In the genomic region with DNA sequence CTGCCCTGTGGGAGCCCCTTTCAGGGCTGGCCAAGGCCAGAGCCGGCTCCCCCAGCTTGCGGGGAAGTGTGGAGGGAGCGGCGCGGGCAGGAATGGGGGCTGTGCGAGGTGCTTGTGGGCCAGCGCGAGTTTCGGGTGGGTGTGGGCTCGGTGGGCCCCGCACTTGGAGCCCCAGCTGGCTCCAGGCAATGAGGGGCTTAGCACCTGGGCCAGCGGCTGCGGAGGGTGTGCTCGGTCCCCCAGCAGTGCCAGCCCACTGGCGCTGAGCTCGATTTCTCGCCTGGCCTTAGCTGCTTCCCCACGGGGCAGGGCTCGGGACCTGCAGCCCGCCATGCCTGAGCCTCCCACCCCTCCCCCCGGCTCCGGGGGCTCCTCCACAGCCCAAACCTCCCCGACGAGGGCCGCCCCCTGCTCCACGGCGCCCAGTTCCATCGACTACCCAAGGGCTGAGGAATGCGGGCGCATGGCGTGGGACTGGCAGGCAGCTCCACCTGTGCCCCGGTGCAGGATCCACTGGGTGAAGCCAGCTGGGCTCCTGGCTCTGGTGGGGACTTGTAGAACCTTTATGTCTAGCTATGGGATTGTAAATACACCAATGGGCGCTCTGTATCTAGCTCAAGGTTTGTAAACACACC, we compare ENCODE assay signal across 21 cellular contexts.
"Had no signal": no experiment of that assay in that cellular context is flagged by ENCODE, and none has a peak within 500 bp of the region (broad histone marks: within the 10 kb centered on the region; RNA-seq: fewer than 3 reads in every experiment).

No MANE protein-coding gene starts in this region.

- H3K4me1 ChIP-seq: esophagus squamous epithelium, parathyroid adenoma, sigmoid colon had no signal

- H3K9ac ChIP-seq: parathyroid adenoma had no signal

- H3K9me3 Mint-ChIP-seq: type B pancreatic cell had no signal

- H3K27me3 Mint-ChIP-seq: effector memory CD8-positive, alpha-beta T cell; naive thymus-derived CD4-positive, alpha-beta T cell; progenitor cell of endocrine pancreas; stimulated activated naive B cell treated with anti-CD40 and anti-IgM and Interleukin-4, amounts not matched to agents 10 μg/mL and 1 μg/mL and 100 μg/mL, for 72 hours; stimulated activated naive CD8-positive, alpha-beta T cell treated with anti-CD3 and anti-CD28 coated beads, Interleukin-15, Interleukin-2, amounts not matched to agents 100 ng/mL and 50 ng/mL, for 24 hours; type B pancreatic cell had no signal

- H3K4me1 Mint-ChIP-seq: immature natural killer cell; naive thymus-derived CD4-positive, alpha-beta T cell; nephron; stimulated activated naive B cell treated with anti-CD40 and anti-IgM and Interleukin-4, amounts not matched to agents 10 μg/mL and 1 μg/mL and 100 μg/mL, for 72 hours had no signal

- H3K4me3 Mint-ChIP-seq: effector memory CD8-positive, alpha-beta T cell; immature natural killer cell; naive thymus-derived CD4-positive, alpha-beta T cell; nephron; stimulated activated naive B cell treated with anti-CD40 and anti-IgM and Interleukin-4, amounts not matched to agents 10 μg/mL and 1 μg/mL and 100 μg/mL, for 72 hours; stimulated activated naive CD8-positive, alpha-beta T cell treated with anti-CD3 and anti-CD28 coated beads, Interleukin-15, Interleukin-2, amounts not matched to agents 100 ng/mL and 50 ng/mL, for 24 hours; type B pancreatic cell had no signal

- H3K4me3 ChIP-seq: esophagus squamous epithelium, sigmoid colon had no signal

- H3K27ac ChIP-seq: esophagus squamous epithelium, neutrophil, parathyroid adenoma, sigmoid colon had no signal

- ATAC-seq: effector memory CD8-positive, alpha-beta T cell; naive thymus-derived CD4-positive, alpha-beta T cell; stimulated activated naive B cell treated with anti-CD40 and anti-IgM and Interleukin-4, amounts not matched to agents 10 μg/mL and 1 μg/mL and 100 μg/mL, for 72 hours had no signal

- DNase-seq: cortex of kidney; effector memory CD8-positive, alpha-beta T cell; erythroblast; esophagus squamous epithelium; foreskin melanocyte; glutamatergic neuron; hypothalamus; immature natural killer cell; islet precursor cell; mesendoderm; midbrain; naive thymus-derived CD4-positive, alpha-beta T cell; sigmoid colon; stimulated activated CD4-positive, alpha-beta T cell treated with anti-CD3 and anti-CD28 coated beads, Interleukin-2, amount 100 ng/mL, for 48 hours; stimulated activated naive B cell treated with anti-CD40 and anti-IgM and Interleukin-4, amounts not matched to agents 10 μg/mL and 1 μg/mL and 100 μg/mL, for 72 hours had no signal

- H3K36me3 ChIP-seq: esophagus squamous epithelium, neutrophil, sigmoid colon had no signal

- H2AFZ ChIP-seq: parathyroid adenoma had no signal

- H3K9me3 ChIP-seq: neutrophil, sigmoid colon had no signal

- H3K27me3 ChIP-seq: esophagus squamous epithelium, neutrophil, sigmoid colon had no signal

- H3K36me3 Mint-ChIP-seq: naive thymus-derived CD4-positive, alpha-beta T cell; stimulated activated naive B cell treated with anti-CD40 and anti-IgM and Interleukin-4, amounts not matched to agents 10 μg/mL and 1 μg/mL and 100 μg/mL, for 72 hours; type B pancreatic cell had no signal

- H3K79me2 ChIP-seq: parathyroid adenoma had no signal

- H3K27ac Mint-ChIP-seq: effector memory CD8-positive, alpha-beta T cell; immature natural killer cell; nephron; progenitor cell of endocrine pancreas; stimulated activated naive B cell treated with anti-CD40 and anti-IgM and Interleukin-4, amounts not matched to agents 10 μg/mL and 1 μg/mL and 100 μg/mL, for 72 hours; stimulated activated naive CD8-positive, alpha-beta T cell treated with anti-CD3 and anti-CD28 coated beads, Interleukin-15, Interleukin-2, amounts not matched to agents 100 ng/mL and 50 ng/mL, for 24 hours; type B pancreatic cell had no signal
